2 cellular contexts compared by ENCODE assay signal in genomic region chr2:72923833-72924352, GRCh38.
TF ChIP-seq lines count a peak whose summit lies in the region.

No MANE protein-coding gene starts in this region.

TF ChIP-seq in A549, 52 proteins besides CTCF, POLR2A, EP300 and RAD21:
- no peak for TF ChIP-seq CBX2 (IDR thresholded peaks at IDR 0.05; ENCODE audit: borderline replicate concordance, low read depth)
- no peak for TF ChIP-seq NR3C1 (IDR thresholded peaks at IDR 0.05)
- no peak for TF ChIP-seq SMC3 (IDR thresholded peaks at IDR 0.05)
- no peak for TF ChIP-seq USF2 (IDR thresholded peaks at IDR 0.05)
- no peak for TF ChIP-seq RNF2 (IDR thresholded peaks at IDR 0.05; ENCODE audit: borderline replicate concordance, low read depth)
- TF ChIP-seq CHD4 (IDR thresholded peaks at IDR 0.05; ENCODE audit: borderline replicate concordance): no peak
- TF ChIP-seq PHF8 (IDR thresholded peaks at IDR 0.05; ENCODE audit: borderline replicate concordance, low read depth): no peak
- no peak for TF ChIP-seq ATOH8 (CRISPR knock-in tag; IDR thresholded peaks at IDR 0.05; ENCODE audit: low read depth)
- no peak for TF ChIP-seq HOXB5 (CRISPR knock-in tag; IDR thresholded peaks at IDR 0.05)
- no peak for TF ChIP-seq FOSL2 (IDR thresholded peaks at IDR 0.05)
- TF ChIP-seq FOSL2 (CRISPR knock-in tag; IDR thresholded peaks at IDR 0.05): no peak
- no peak for TF ChIP-seq ZNF302 (CRISPR knock-in tag; IDR thresholded peaks at IDR 0.05)
- no peak for TF ChIP-seq REST (IDR thresholded peaks at IDR 0.05)
- TF ChIP-seq KDM5A (IDR thresholded peaks at IDR 0.05): no peak
- TF ChIP-seq E2F6 (IDR thresholded peaks at IDR 0.05; ENCODE audit: borderline replicate concordance, low read depth): no peak

TF ChIP-seq in H1, 55 proteins besides CTCF, POLR2A, EP300 and RAD21:
- TF ChIP-seq GABPA (IDR thresholded peaks at IDR 0.05; ENCODE audit: borderline replicate concordance, insufficient read depth, low read length) (0 out of 2 replicates have a peak, but pooled peaks have one; percentile 17), ZNF274 (IDR thresholded peaks at IDR 0.05; ENCODE audit: borderline replicate concordance, extremely low read depth, low read length) (no peak), CEBPB (IDR thresholded peaks at IDR 0.05; ENCODE audit: low read depth, low read length) (no peak), MAX (IDR thresholded peaks at IDR 0.05) (peak; percentile 66), KDM5A (IDR thresholded peaks at IDR 0.05; ENCODE audit: low read length) (no peak), NANOG (IDR thresholded peaks at IDR 0.05; ENCODE audit: insufficient read depth, low read depth, low read length, poor library complexity, severe bottlenecking) (no peak), PHF8 (conservative IDR thresholded peaks at IDR 0.05; ENCODE audit: low read depth, low read length) (no peak), BACH1 (IDR thresholded peaks at IDR 0.05; ENCODE audit: low read length) (no peak), SUZ12 (IDR thresholded peaks at IDR 0.05; ENCODE audit: low read length) (peak; percentile 97), EZH2 (IDR thresholded peaks at IDR 0.05; ENCODE audit: low read depth, low read length, severe bottlenecking) (peak; percentile 97), ATF3 (IDR thresholded peaks at IDR 0.05; ENCODE audit: insufficient read depth, low read depth, low read length) (no peak), ASH2L (IDR thresholded peaks at IDR 0.05; ENCODE audit: low read length) (no peak), SAP30 (IDR thresholded peaks at IDR 0.05; ENCODE audit: insufficient read depth, insufficient replicate concordance, low read length) (no peak), JUND (IDR thresholded peaks at IDR 0.05; ENCODE audit: low read length) (no peak), MAFK (IDR thresholded peaks at IDR 0.05; ENCODE audit: low read depth, low read length) (no peak), POLR2AphosphoS5 (IDR thresholded peaks at IDR 0.05; ENCODE audit: low read depth, low read length) (no peak), TBP (IDR thresholded peaks at IDR 0.05; ENCODE audit: low read depth, low read length) (no peak), SIRT6 (IDR thresholded peaks at IDR 0.05; ENCODE audit: low read length) (no peak), POU5F1 (IDR thresholded peaks at IDR 0.05; ENCODE audit: low read depth, low read length) (no peak), SIN3A (conservative IDR thresholded peaks at IDR 0.05 in 1 of 2, IDR thresholded peaks at IDR 0.05 in 1 of 2; ENCODE audit: low read depth in 1 of 2, low read length in 2 of 2) (no peak), YY1 (IDR thresholded peaks at IDR 0.05; ENCODE audit: low read depth, low read length) (no peak), BCL11A (IDR thresholded peaks at IDR 0.05; ENCODE audit: low read depth in 2 of 2, low read length in 2 of 2) (no peak), SP1 (IDR thresholded peaks at IDR 0.05; ENCODE audit: low read depth, low read length) (no peak), SRF (IDR thresholded peaks at IDR 0.05; ENCODE audit: low read depth, low read length) (no peak), CHD1 (IDR thresholded peaks at IDR 0.05; ENCODE audit: low read depth, low read length) (no peak), TCF12 (IDR thresholded peaks at IDR 0.05; ENCODE audit: low read depth, low read length) (no peak), CBX8 (IDR thresholded peaks at IDR 0.05; ENCODE audit: borderline replicate concordance, low read depth, low read length) (no peak; the same call in none of the 2 replicates), TEAD4 (IDR thresholded peaks at IDR 0.05; ENCODE audit: low read depth, low read length) (no peak), KDM1A (IDR thresholded peaks at IDR 0.05; ENCODE audit: borderline replicate concordance, low read length) (no peak), CHD2 (IDR thresholded peaks at IDR 0.05; ENCODE audit: low read length) (no peak), RXRA (IDR thresholded peaks at IDR 0.05; ENCODE audit: insufficient read depth, low read depth, low read length) (no peak), GTF2F1 (IDR thresholded peaks at IDR 0.05; ENCODE audit: borderline replicate concordance, low read depth, low read length) (no peak), NRF1 (IDR thresholded peaks at IDR 0.05; ENCODE audit: low read depth, low read length) (no peak), HDAC2 (IDR thresholded peaks at IDR 0.05; ENCODE audit: borderline replicate concordance in 1 of 2, low read depth in 2 of 2, low read length in 2 of 2) (0 out of 4 replicates have a peak, but pooled peaks of 1 of the 2 experiments have one; percentile 16), JUN (IDR thresholded peaks at IDR 0.05; ENCODE audit: low read depth, low read length) (no peak), USF2 (IDR thresholded peaks at IDR 0.05; ENCODE audit: low read length) (no peak), SIX5 (IDR thresholded peaks at IDR 0.05; ENCODE audit: low read depth, low read length) (no peak), CBX5 (IDR thresholded peaks at IDR 0.05; ENCODE audit: low read depth, low read length) (no peak), CREB1 (IDR thresholded peaks at IDR 0.05) (no peak), CTBP2 (IDR thresholded peaks at IDR 0.05; ENCODE audit: borderline replicate concordance, insufficient read depth, insufficient read length, low read length) (peak; percentile 41), RNF2 (IDR thresholded peaks at IDR 0.05; ENCODE audit: borderline replicate concordance, low read depth, low read length, missing control alignments, poor library complexity, severe bottlenecking) (peak; percentile 78), BRCA1 (IDR thresholded peaks at IDR 0.05; ENCODE audit: low read depth, low read length) (no peak), RBBP5 (IDR thresholded peaks at IDR 0.05; ENCODE audit: borderline replicate concordance, low read depth, low read length) (no peak), RFX5 (IDR thresholded peaks at IDR 0.05; ENCODE audit: borderline replicate concordance, low read depth, low read length) (no peak), E2F6 (IDR thresholded peaks at IDR 0.05) (no peak; the same call in 1 of the 2 replicates), EGR1 (IDR thresholded peaks at IDR 0.05; ENCODE audit: borderline replicate concordance, low read depth, low read length) (no peak), HDAC6 (IDR thresholded peaks at IDR 0.05; ENCODE audit: low read depth, low read length) (no peak), TAF1 (IDR thresholded peaks at IDR 0.05; ENCODE audit: low read depth, low read length) (no peak), FOSL1 (IDR thresholded peaks at IDR 0.05; ENCODE audit: insufficient read depth, low read depth, low read length) (no peak), TAF7 (optimal IDR thresholded peaks at IDR 0.05; ENCODE audit: borderline replicate concordance, low read depth, low read length) (no peak), CHD7 (IDR thresholded peaks at IDR 0.05; ENCODE audit: insufficient replicate concordance, low read length) (no peak), SP4 (IDR thresholded peaks at IDR 0.05; ENCODE audit: low read length) (no peak), KDM4A (IDR thresholded peaks at IDR 0.05; ENCODE audit: low read depth, low read length, severe bottlenecking) (no peak), ATF2 (IDR thresholded peaks at IDR 0.05; ENCODE audit: low read length) (no peak)
